In genomic region chr3:55327131-55327920, GRCh38 we compare ENCODE assay signal across 19 cellular contexts.
DNase-seq lines count a peak whose midpoint lies in the region; ATAC-seq, FAIRE-seq and TF ChIP-seq lines count a peak whose summit lies in the region.
"Had no signal": no experiment of that assay in that cellular context is flagged by ENCODE, and none has a peak within 500 bp of the region (broad histone marks: within the 10 kb centered on the region; RNA-seq: fewer than 3 reads in every experiment).

No MANE protein-coding gene starts in this region.

- H3K23ac ChIP-seq in H1 (ENCODE audit: insufficient read length) = no peak overlapping the region
- H3K23ac ChIP-seq in neuronal stem cell (ENCODE audit: low read depth, low read length, poor library complexity) = peak overlapping the region; percentile 23

- H3K27ac Mint-ChIP-seq in stimulated activated memory B cell treated with anti-CD40 and anti-IgM and Interleukin-4, amounts not matched to agents 10 μg/mL and 1 μg/mL and 100 μg/mL, for 72 hours = no peak overlapping the region
- H3K27ac Mint-ChIP-seq: activated naive CD8-positive, alpha-beta T cell; activated T-cell treated with anti-CD3 and anti-CD28 coated beads, Interleukin-2, amount 50 U/mL, for 24 hours; CD4-positive, CD25-positive, alpha-beta regulatory T cell; effector memory CD8-positive, alpha-beta T cell had no signal

- H3K27ac ChIP-seq in H1 (ENCODE audit: low read depth, low read length) (no peak overlapping the region), neuronal stem cell (replicated peaks; ENCODE audit: low read length) (no peak overlapping the region), gastrocnemius medialis (no peak overlapping the region)
- H3K27ac ChIP-seq: parathyroid adenoma, SK-N-MC, skin epidermis, thyroid gland had no signal

- no peaks in the 10 kb centered on the region for H3K4me1 Mint-ChIP-seq in stimulated activated memory B cell treated with anti-CD40 and anti-IgM and Interleukin-4, amounts not matched to agents 10 μg/mL and 1 μg/mL and 100 μg/mL, for 72 hours
- H3K4me1 Mint-ChIP-seq: CD4-positive, CD25-positive, alpha-beta regulatory T cell; central memory CD8-positive, alpha-beta T cell had no signal

- H4K5ac ChIP-seq in H1 (ENCODE audit: insufficient read length, low read depth, low read length) = no peak overlapping the region

- no peak for TF ChIP-seq RAD21 in H1 (IDR thresholded peaks at IDR 0.05 in 1 of 2, conservative IDR thresholded peaks at IDR 0.05 in 1 of 2; ENCODE audit: low read depth in 2 of 2, low read length in 2 of 2)

- no peak overlapping the region for H2BK12ac ChIP-seq in H1 (ENCODE audit: low read depth, low read length)
- H2BK12ac ChIP-seq in neuronal stem cell (ENCODE audit: low read length) = no peak overlapping the region

- peaks cover 4% of the 10 kb centered on the region; the same call in 1 of the 2 replicates for H3K23me2 ChIP-seq in H1 (ENCODE audit: low read depth, low read length)

- 97% methylated on average over 2 of the region's 2 CpGs; no CpG with 5 or more reads in 1 of the 2 experiments for WGBS in H1 (ENCODE audit: extremely low coverage in 1 of 2, insufficient coverage in 1 of 2, insufficient read length in 1 of 2, insufficient replicate concordance in 2 of 2, low coverage in 1 of 2, low lambda C conversion rate in 2 of 2, missing lambda C conversion rate in 1 of 2), 2 experiments
- no CpG with 5 or more reads among the region's 2 CpGs for WGBS in neuronal stem cell (ENCODE audit: extremely low coverage in 2 of 2, insufficient read length in 2 of 2, insufficient replicate concordance in 1 of 2), 2 donors

- no peak overlapping the region for H3K4me3 Mint-ChIP-seq in stimulated activated memory B cell treated with anti-CD40 and anti-IgM and Interleukin-4, amounts not matched to agents 10 μg/mL and 1 μg/mL and 100 μg/mL, for 72 hours
- H3K4me3 Mint-ChIP-seq: activated naive CD8-positive, alpha-beta T cell; activated T-cell treated with anti-CD3 and anti-CD28 coated beads, Interleukin-2, amount 50 U/mL, for 24 hours; CD4-positive, CD25-positive, alpha-beta regulatory T cell; central memory CD8-positive, alpha-beta T cell; effector memory CD8-positive, alpha-beta T cell had no signal

- no peak for ATAC-seq in HG03175 (IDR thresholded peaks at IDR 0.05; ENCODE audit: unreplicated experiment)
- ATAC-seq in stimulated activated memory B cell treated with anti-CD40 and anti-IgM and Interleukin-4, amounts not matched to agents 10 μg/mL and 1 μg/mL and 100 μg/mL, for 72 hours = no peak
- ATAC-seq in gastrocnemius medialis = no peak
- ATAC-seq: effector memory CD8-positive, alpha-beta T cell had no signal

- H2BK20ac ChIP-seq in H1 (ENCODE audit: low read length) = no peak overlapping the region

- H3K18ac ChIP-seq in H1 (ENCODE audit: extremely low read depth, low read length) (no peak overlapping the region), neuronal stem cell (ENCODE audit: low read length) (no peak overlapping the region)

- H3K27me3 ChIP-seq in H1 (replicated peaks in 1 of 4; ENCODE audit: control insufficient read depth in 3 of 4, extremely low read depth in 1 of 4, insufficient read depth in 3 of 4, low read length in 3 of 4) (peaks cover 0 to 1% (median 0%) of the 10 kb centered on the region in 4 experiments; a peak in 1 of 7 replicates), neuronal stem cell (ENCODE audit: control insufficient read depth in 3 of 3, insufficient read depth in 3 of 3, low read depth in 1 of 3, low read length in 3 of 3) (no peaks in the 10 kb centered on the region), gastrocnemius medialis (no peaks in the 10 kb centered on the region)
- H3K27me3 ChIP-seq: thyroid gland had no signal

- H4K91ac ChIP-seq in H1 (replicated peaks; ENCODE audit: insufficient read length, low read length) = no peak overlapping the region
- H4K91ac ChIP-seq in neuronal stem cell (ENCODE audit: low read depth, low read length, poor library complexity) = no peak overlapping the region

- TF ChIP-seq CTCF in H1 (IDR thresholded peaks at IDR 0.05; ENCODE audit: control extremely low read depth in 1 of 3, insufficient read depth in 1 of 3, low read depth in 1 of 3, low read length in 3 of 3) = no peak
- no peak for TF ChIP-seq CTCF in gastrocnemius medialis (IDR thresholded peaks at IDR 0.05 in 4 of 5, conservative IDR thresholded peaks at IDR 0.05 in 1 of 5)

- H2BK5ac ChIP-seq in H1 (ENCODE audit: low read depth, low read length) (no peak overlapping the region), neuronal stem cell (ENCODE audit: low read length) (no peak overlapping the region)

- H3K4me3 ChIP-seq in H1 (ENCODE audit: extremely low read depth in 1 of 4, insufficient read depth in 2 of 4, low read depth in 3 of 4, low read length in 4 of 4) = no peak overlapping the region
- H3K4me3 ChIP-seq in neuronal stem cell (ENCODE audit: low read length in 2 of 2) = no peak overlapping the region
- H3K4me3 ChIP-seq in gastrocnemius medialis = no peak overlapping the region
- H3K4me3 ChIP-seq: SK-N-MC, skin epidermis, thyroid gland had no signal

- TF ChIP-seq POLR2A in H1 (IDR thresholded peaks at IDR 0.05; ENCODE audit: control extremely low read depth in 1 of 2, low read depth in 2 of 2, low read length in 2 of 2) (no peak), gastrocnemius medialis (IDR thresholded peaks at IDR 0.05) (no peak)

- in situ Hi-C loops in gastrocnemius medialis (cut with MboI; ENCODE audit: low sequenced_read_pairs in 4 of 4) = no loop called here

- no peaks in the 10 kb centered on the region for H3K36me3 Mint-ChIP-seq in stimulated activated memory B cell treated with anti-CD40 and anti-IgM and Interleukin-4, amounts not matched to agents 10 μg/mL and 1 μg/mL and 100 μg/mL, for 72 hours
- H3K36me3 Mint-ChIP-seq: activated naive CD8-positive, alpha-beta T cell; CD4-positive, CD25-positive, alpha-beta regulatory T cell had no signal

- TF ChIP-seq EP300 in H1 (IDR thresholded peaks at IDR 0.05; ENCODE audit: borderline replicate concordance in 1 of 2, low read depth in 2 of 2, low read length in 2 of 2) = no peak

- no peaks in the 10 kb centered on the region for H3K27me3 Mint-ChIP-seq in stimulated activated memory B cell treated with anti-CD40 and anti-IgM and Interleukin-4, amounts not matched to agents 10 μg/mL and 1 μg/mL and 100 μg/mL, for 72 hours
- H3K27me3 Mint-ChIP-seq: activated T-cell treated with anti-CD3 and anti-CD28 coated beads, Interleukin-2, amount 50 U/mL, for 24 hours; CD4-positive, CD25-positive, alpha-beta regulatory T cell; central memory CD8-positive, alpha-beta T cell; effector memory CD8-positive, alpha-beta T cell had no signal

- DNase-seq in EH (ENCODE audit: low read depth) (peak; percentile 74), HT1080 (ENCODE audit: low read depth) (peak; percentile 59), H1 (ENCODE audit: low read depth in 1 of 2, low spot score in 2 of 2) (no peak), neuronal stem cell (ENCODE audit: low spot score) (no peak), gastrocnemius medialis (no peak)
- DNase-seq: activated CD4-positive, alpha-beta T cell treated with anti-CD3 and anti-CD28 coated beads, Interleukin-2, amount 50 U/mL, for 1 hour; activated T-cell treated with anti-CD3 and anti-CD28 coated beads, Interleukin-2, amount 50 U/mL, for 24 hours; CD4-positive, CD25-positive, alpha-beta regulatory T cell; effector memory CD8-positive, alpha-beta T cell; NCI-H1436 treated with DMSO at 0.1 percent for 48 hours; NCI-H2227 treated with DMSO at 0.1 percent for 48 hours; thyroid gland had no signal

- no peaks in the 10 kb centered on the region for H3K79me1 ChIP-seq in H1 (ENCODE audit: low read depth, low read length)
- no peaks in the 10 kb centered on the region for H3K79me1 ChIP-seq in neuronal stem cell (ENCODE audit: low read depth, low read length)

- peaks cover 8% of the 10 kb centered on the region for H3K9me3 Mint-ChIP-seq in stimulated activated memory B cell treated with anti-CD40 and anti-IgM and Interleukin-4, amounts not matched to agents 10 μg/mL and 1 μg/mL and 100 μg/mL, for 72 hours

- no peaks in the 10 kb centered on the region for H3K79me2 ChIP-seq in H1 (ENCODE audit: control insufficient read depth in 1 of 2, insufficient read depth in 2 of 2, low read length in 2 of 2)
- H3K79me2 ChIP-seq: parathyroid adenoma had no signal

- H2AFZ ChIP-seq in H1 (ENCODE audit: low read length) (peak overlapping the region; percentile 39; the same call in 1 of the 2 replicates), neuronal stem cell (ENCODE audit: low read length) (no peak overlapping the region)
- H2AFZ ChIP-seq: parathyroid adenoma had no signal

- H4K8ac ChIP-seq in H1 (ENCODE audit: extremely low read depth, insufficient read depth, low read length) = no peak overlapping the region
- no peak overlapping the region for H4K8ac ChIP-seq in neuronal stem cell (ENCODE audit: low read depth, low read length)

- intact Hi-C loops in gastrocnemius medialis (cut with DNase I; ENCODE audit: low total_unique reads) = no loop called here

- H3K9ac ChIP-seq in H1 (replicated peaks in 1 of 4; ENCODE audit: extremely low read depth in 1 of 4, low read depth in 3 of 4, low read length in 3 of 4) (no peak overlapping the region), neuronal stem cell (ENCODE audit: low read depth, low read length, poor library complexity) (no peak overlapping the region)
- H3K9ac ChIP-seq: parathyroid adenoma had no signal

- no peaks in the 10 kb centered on the region for H3K36me3 ChIP-seq in H1 (ENCODE audit: control insufficient read depth in 2 of 4, insufficient read depth in 4 of 4, low read length in 3 of 4)
- H3K36me3 ChIP-seq in neuronal stem cell (replicated peaks in 1 of 2; ENCODE audit: control insufficient read depth in 2 of 2, insufficient read depth in 2 of 2, low read length in 2 of 2) = no peaks in the 10 kb centered on the region
- H3K36me3 ChIP-seq in gastrocnemius medialis = no peaks in the 10 kb centered on the region
- H3K36me3 ChIP-seq: thyroid gland had no signal

- H3K9me3 ChIP-seq in H1 (ENCODE audit: insufficient read depth in 2 of 2, low read depth in 1 of 2, low read length in 1 of 2) (no peaks in the 10 kb centered on the region), neuronal stem cell (replicated peaks in 1 of 2; ENCODE audit: control insufficient read depth in 2 of 2, insufficient read depth in 1 of 2, low read depth in 1 of 2, low read length in 2 of 2) (no peaks in the 10 kb centered on the region), gastrocnemius medialis (no peaks in the 10 kb centered on the region)
- H3K9me3 ChIP-seq: thyroid gland had no signal

- no peak overlapping the region for H2BK15ac ChIP-seq in H1 (ENCODE audit: low read length)
- no peak overlapping the region for H2BK15ac ChIP-seq in neuronal stem cell (ENCODE audit: low read length)

- H2BK120ac ChIP-seq in H1 (replicated peaks; ENCODE audit: low read depth, low read length) = no peak overlapping the region
- H2BK120ac ChIP-seq in neuronal stem cell (ENCODE audit: low read depth, low read length) = no peak overlapping the region

- no peak overlapping the region for H2AK5ac ChIP-seq in H1 (ENCODE audit: low read depth, low read length)
- no peak overlapping the region for H2AK5ac ChIP-seq in neuronal stem cell (ENCODE audit: low read depth, low read length)

- no peak overlapping the region for H3K4ac ChIP-seq in H1 (replicated peaks; ENCODE audit: insufficient read length, low read depth, low read length)
- no peak overlapping the region for H3K4ac ChIP-seq in neuronal stem cell (ENCODE audit: low read length)

- H3K4me2 ChIP-seq in H1 (ENCODE audit: insufficient read depth in 1 of 2, low read depth in 2 of 2, low read length in 2 of 2) (no peak overlapping the region), neuronal stem cell (ENCODE audit: insufficient read depth, low read length, poor library complexity, severe bottlenecking) (no peak overlapping the region)

- H3K56ac ChIP-seq in H1 (replicated peaks; ENCODE audit: insufficient read length, low read depth, low read length) = no peak overlapping the region

- CTCF ChIA-PET in H1 (lab: Charles Lee; ENCODE audit: partially characterized antibody) = interaction anchor here (0.6 to 1.3 kb wide), 4 partner anchors 8 to 715 kb away, joined by 3 to 5 read pairs (median 4); no protein-coding TSS in a partner anchor

- no peak overlapping the region for H3K14ac ChIP-seq in H1 (ENCODE audit: insufficient read length)
- H3K14ac ChIP-seq in neuronal stem cell (ENCODE audit: low read length) = no peak overlapping the region

- peaks cover 0 to 3% (median 0%) of the 10 kb centered on the region in 4 experiments; a peak in 1 of 7 replicates for H3K4me1 ChIP-seq in H1 (replicated peaks in 1 of 4; ENCODE audit: control insufficient read depth in 3 of 4, insufficient read depth in 4 of 4, low read length in 3 of 4)
- H3K4me1 ChIP-seq in neuronal stem cell (ENCODE audit: control insufficient read depth in 2 of 2, insufficient read depth in 1 of 2, low read depth in 1 of 2, low read length in 2 of 2) = no peaks in the 10 kb centered on the region
- H3K4me1 ChIP-seq in gastrocnemius medialis = no peaks in the 10 kb centered on the region
- H3K4me1 ChIP-seq: parathyroid adenoma, thyroid gland had no signal

- POLR2A ChIA-PET in H1 (lab: Charles Lee; ENCODE audit: partially characterized antibody) = no interaction called here

- FAIRE-seq in H1 (lab: Jason Lieb, UNC) = no peak

- H4K20me1 ChIP-seq in H1 (replicated peaks in 1 of 2; ENCODE audit: control insufficient read depth in 1 of 2, insufficient read depth in 2 of 2, low read length in 2 of 2) = no peaks in the 10 kb centered on the region

Comparison
In these comparisons a context has a peak if more than half of its experiments do, and no peak if none do; other contexts are left out.
1. DNase-seq: peak in EH (single experiment) and HT1080 (single experiment); none in H1 (0 of 2), neuronal stem cell (single experiment) and gastrocnemius medialis (0 of 2).